1 cellular context compared by ENCODE assay signal in the genomic region with DNA sequence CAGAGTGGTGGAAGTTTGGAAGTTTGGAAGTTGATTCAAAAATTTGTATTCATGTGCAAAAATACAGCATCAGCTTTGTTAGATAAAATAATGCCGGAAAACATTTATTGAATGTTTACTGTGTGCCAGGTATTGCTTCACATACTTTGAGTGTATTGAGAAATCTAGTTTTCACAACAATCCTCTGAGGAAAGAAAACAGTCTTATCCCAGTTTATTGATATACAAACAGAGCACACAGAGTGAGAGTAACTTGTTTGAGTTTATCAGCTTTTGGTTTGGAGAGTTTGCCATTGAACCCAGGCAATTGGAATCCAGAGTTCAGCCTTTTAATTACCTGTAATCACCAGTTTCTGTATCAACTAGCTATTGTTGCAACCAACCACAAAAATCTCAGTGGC.
TF ChIP-seq lines count a peak whose summit lies in the region.

No MANE protein-coding gene starts in this region.

TF ChIP-seq in HepG2, 621 proteins besides CTCF, POLR2A, EP300 and RAD21 (continued from another document):
- TF ChIP-seq, protein P1, sequence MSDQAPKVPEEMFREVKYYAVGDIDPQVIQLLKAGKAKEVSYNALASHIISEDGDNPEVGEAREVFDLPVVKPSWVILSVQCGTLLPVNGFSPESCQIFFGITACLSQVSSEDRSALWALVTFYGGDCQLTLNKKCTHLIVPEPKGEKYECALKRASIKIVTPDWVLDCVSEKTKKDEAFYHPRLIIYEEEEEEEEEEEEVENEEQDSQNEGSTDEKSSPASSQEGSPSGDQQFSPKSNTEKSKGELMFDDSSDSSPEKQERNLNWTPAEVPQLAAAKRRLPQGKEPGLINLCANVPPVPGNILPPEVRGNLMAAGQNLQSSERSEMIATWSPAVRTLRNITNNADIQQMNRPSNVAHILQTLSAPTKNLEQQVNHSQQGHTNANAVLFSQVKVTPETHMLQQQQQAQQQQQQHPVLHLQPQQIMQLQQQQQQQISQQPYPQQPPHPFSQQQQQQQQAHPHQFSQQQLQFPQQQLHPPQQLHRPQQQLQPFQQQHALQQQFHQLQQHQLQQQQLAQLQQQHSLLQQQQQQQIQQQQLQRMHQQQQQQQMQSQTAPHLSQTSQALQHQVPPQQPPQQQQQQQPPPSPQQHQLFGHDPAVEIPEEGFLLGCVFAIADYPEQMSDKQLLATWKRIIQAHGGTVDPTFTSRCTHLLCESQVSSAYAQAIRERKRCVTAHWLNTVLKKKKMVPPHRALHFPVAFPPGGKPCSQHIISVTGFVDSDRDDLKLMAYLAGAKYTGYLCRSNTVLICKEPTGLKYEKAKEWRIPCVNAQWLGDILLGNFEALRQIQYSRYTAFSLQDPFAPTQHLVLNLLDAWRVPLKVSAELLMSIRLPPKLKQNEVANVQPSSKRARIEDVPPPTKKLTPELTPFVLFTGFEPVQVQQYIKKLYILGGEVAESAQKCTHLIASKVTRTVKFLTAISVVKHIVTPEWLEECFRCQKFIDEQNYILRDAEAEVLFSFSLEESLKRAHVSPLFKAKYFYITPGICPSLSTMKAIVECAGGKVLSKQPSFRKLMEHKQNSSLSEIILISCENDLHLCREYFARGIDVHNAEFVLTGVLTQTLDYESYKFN (CRISPR knock-in tag; conservative IDR thresholded peaks at IDR 0.05) = peak; percentile 46
- TF ChIP-seq MIXL1 (CRISPR knock-in tag; IDR thresholded peaks at IDR 0.05) (peak; percentile 68; the same call in 1 of the 2 replicates), ATF4 (CRISPR knock-in tag; IDR thresholded peaks at IDR 0.05) (peak in 1 of 2 experiments; percentile 47; a peak in 1 of 4 replicates), SOX13 (IDR thresholded peaks at IDR 0.05) (no peak), SOX13 (CRISPR knock-in tag; conservative IDR thresholded peaks at IDR 0.05 in 1 of 2, IDR thresholded peaks at IDR 0.05 in 1 of 2) (peak in 1 of 2 experiments; percentile 69; a peak in 2 of 4 replicates), PRDM10 (CRISPR knock-in tag; IDR thresholded peaks at IDR 0.05; ENCODE audit: low read depth) (no peak), CEBPB (IDR thresholded peaks at IDR 0.05; ENCODE audit: borderline replicate concordance, low read depth, low read length) (peak; percentile 91)
